ENCODE assay signal across 22 cellular contexts in genomic region chr18:50642439-50642838, GRCh38.
DNase-seq lines count a peak whose midpoint lies in the region; TF ChIP-seq lines count a peak whose summit lies in the region.
"Had no signal": no experiment of that assay in that cellular context is flagged by ENCODE, and none has a peak within 500 bp of the region (broad histone marks: within the 10 kb centered on the region; RNA-seq: fewer than 3 reads in every experiment).

No MANE protein-coding gene starts in this region.

- WGBS in prostate gland: 92% methylated on average over 2 of the region's 2 CpGs

- H3K9me3 ChIP-seq in left ventricle myocardium inferior (replicated peaks) (no peaks in the 10 kb centered on the region), prostate gland (no peaks in the 10 kb centered on the region)
- H3K9me3 ChIP-seq: A549; BE2C; BLaER1 treated with 17β-estradiol and CSF1 and Interleukin-3, amounts not matched to agents 10 nM and 100 nM had no signal

- H3K4me1 ChIP-seq in left ventricle myocardium inferior: peaks cover 27% of the 10 kb centered on the region
- H3K4me1 ChIP-seq in prostate gland (replicated peaks): no peaks in the 10 kb centered on the region
- H3K4me1 ChIP-seq: A549, BE2C had no signal

- peak; percentile 29 for DNase-seq in cardiac septum (ENCODE audit: low spot score)
- DNase-seq in left ventricle myocardium inferior: no peak
- peak; percentile 76 for DNase-seq in NCI-H69 (lab: John Stamatoyannopoulos, UW)
- peak; percentile 57 for DNase-seq in cerebellum (ENCODE audit: low spot score)
- DNase-seq in mesenteric fat pad (ENCODE audit: low spot score): peak; percentile 64
- no peak for DNase-seq in superior temporal gyrus (ENCODE audit: extremely low spot score)
- no peak for DNase-seq in DMS79 (lab: John Stamatoyannopoulos, UW)
- no peak for DNase-seq in prostate gland (ENCODE audit: low spot score)
- DNase-seq: 8988T; ACHN; AML-193; BE2C; CD4-positive, alpha-beta T cell; CD8-positive, alpha-beta memory T cell; DMS153; EL; GF-D8; H9; HFFc6 had no signal

- TF ChIP-seq POLR2A in prostate gland (IDR thresholded peaks at IDR 0.05): no peak

- no peak overlapping the region for H3K27ac ChIP-seq in left ventricle myocardium inferior (replicated peaks)
- H3K27ac ChIP-seq in prostate gland: no peak overlapping the region
- H3K27ac ChIP-seq: A549; BLaER1 treated with 17β-estradiol and CSF1 and Interleukin-3, amounts not matched to agents 10 nM and 100 nM had no signal

- intact Hi-C loops in cardiac septum (cut with DNase I): no loop called here
- intact Hi-C loops in left ventricle myocardium inferior (cut with micrococcal nuclease): no loop called here
- intact Hi-C loops in prostate gland (cut with DNase I): no loop called here

- H3K4me3 ChIP-seq in left ventricle myocardium inferior (no peak overlapping the region), prostate gland (no peak overlapping the region)
- H3K4me3 ChIP-seq: A549; BLaER1 treated with 17β-estradiol and CSF1 and Interleukin-3, amounts not matched to agents 10 nM and 100 nM; GM23338 had no signal

- H3K27me3 ChIP-seq in left ventricle myocardium inferior (ENCODE audit: low read depth) (no peaks in the 10 kb centered on the region), prostate gland (replicated peaks; ENCODE audit: insufficient read depth) (no peaks in the 10 kb centered on the region)
- H3K27me3 ChIP-seq: BE2C; BLaER1 treated with 17β-estradiol and CSF1 and Interleukin-3, amounts not matched to agents 10 nM and 100 nM had no signal

- TF ChIP-seq CTCF in left ventricle myocardium inferior (IDR thresholded peaks at IDR 0.05; ENCODE audit: borderline replicate concordance): no peak
- no peak for TF ChIP-seq CTCF in prostate gland (IDR thresholded peaks at IDR 0.05)

- no peaks in the 10 kb centered on the region for H3K36me3 ChIP-seq in left ventricle myocardium inferior
- H3K36me3 ChIP-seq in prostate gland: no peaks in the 10 kb centered on the region
- H3K36me3 ChIP-seq: BE2C; BLaER1 treated with 17β-estradiol and CSF1 and Interleukin-3, amounts not matched to agents 10 nM and 100 nM had no signal

Comparison
In these comparisons a context has a peak if more than half of its experiments do, and no peak if none do; other contexts are left out.
1. DNase-seq: peak in cardiac septum (single experiment), NCI-H69 (single experiment), cerebellum (single experiment) and mesenteric fat pad (single experiment); none in left ventricle myocardium inferior (single experiment), superior temporal gyrus (single experiment), DMS79 (single experiment) and prostate gland (single experiment).